8 cellular contexts compared by ENCODE assay signal in the genomic region with DNA sequence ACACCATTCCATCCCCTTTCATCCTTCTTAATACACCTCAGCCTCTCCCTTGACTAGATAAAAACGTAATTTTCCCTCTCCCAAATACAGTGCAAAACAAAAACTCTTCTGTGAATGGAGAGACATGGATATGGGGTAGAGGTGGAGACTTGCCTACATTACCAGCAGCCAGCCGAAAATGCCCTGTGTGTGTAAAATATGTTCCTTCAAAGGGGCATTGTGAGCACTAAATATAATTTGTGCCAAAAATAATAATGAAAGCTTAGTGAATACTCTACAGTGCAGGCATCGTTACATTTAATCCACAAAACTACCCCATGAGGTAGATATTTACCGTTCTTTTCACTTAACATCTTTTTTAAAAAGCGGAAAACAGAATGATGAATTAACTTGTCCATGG. TPM values are rescaled to one million over a fixed set of nuclear protein-coding genes. Genes with fewer than 3 reads are reported as not detected.
DNase-seq lines count a peak whose midpoint lies in the region; ATAC-seq and TF ChIP-seq lines count a peak whose summit lies in the region.

No MANE protein-coding gene starts in this region.

- H3K4me3 Mint-ChIP-seq in CD8-positive, alpha-beta T cell, result peak overlapping the region; percentile 96

- DNase-seq in CD8-positive, alpha-beta T cell, result no peak
- DNase-seq in epithelial cell of prostate (ENCODE audit: low read depth, low spot score), result no peak
- no peak for DNase-seq in left colon
- DNase-seq in NCI-H345 (lab: John Stamatoyannopoulos, UW), result no peak
- DNase-seq in NCI-H187 treated with DMSO at 0.1 percent for 48 hours (lab: John Stamatoyannopoulos, UW), result no peak

- H3K27me3 ChIP-seq in CD8-positive, alpha-beta T cell (ENCODE audit: insufficient read depth, low read length), result no peaks in the 10 kb centered on the region
- H3K27me3 ChIP-seq in OCI-LY3 (ENCODE audit: low read depth, low read length) (peaks cover 7% of the 10 kb centered on the region), parathyroid adenoma (ENCODE audit: control insufficient read depth, insufficient read depth, low read length) (no peaks in the 10 kb centered on the region)

- H3K4me1 ChIP-seq in CD8-positive, alpha-beta T cell (ENCODE audit: insufficient read depth, low read length), result peaks cover 23% of the 10 kb centered on the region
- H3K4me1 ChIP-seq in OCI-LY3 (ENCODE audit: low read length) (peaks cover 24% of the 10 kb centered on the region), parathyroid adenoma (no peaks in the 10 kb centered on the region)

- H3K27ac Mint-ChIP-seq in CD8-positive, alpha-beta T cell, result peak overlapping the region; percentile 97

- no peak for ATAC-seq in CD8-positive, alpha-beta T cell
- ATAC-seq in left colon, result no peak
- ATAC-seq in GM18511 (IDR thresholded peaks at IDR 0.05; ENCODE audit: unreplicated experiment), result no peak

- intact Hi-C loops in CD8-positive, alpha-beta T cell (cut with DNase I, micrococcal nuclease), result loop anchor here (5.0 to 10.0 kb wide), 8 partner anchors 744 to 1959 kb away; a partner anchor contains a TSS
- intact Hi-C loops in left colon (cut with DNase I, micrococcal nuclease), result no loop called here

- H3K9me3 Mint-ChIP-seq in CD8-positive, alpha-beta T cell, result peaks cover 24% of the 10 kb centered on the region

- peaks cover 6% of the 10 kb centered on the region for H3K27me3 Mint-ChIP-seq in CD8-positive, alpha-beta T cell (ENCODE audit: low read depth)

- peaks cover 42% of the 10 kb centered on the region for H3K4me1 Mint-ChIP-seq in CD8-positive, alpha-beta T cell (ENCODE audit: low read depth)

- POLR2A ChIA-PET in CD8-positive, alpha-beta T cell (lab: Charles Lee), result interaction anchor here (1.4 kb wide), 1 partner anchor 160 kb away, joined by 3 read pairs; no protein-coding TSS in a partner anchor

- no peak for TF ChIP-seq CTCF in CD8-positive, alpha-beta T cell (IDR thresholded peaks at IDR 0.05)
- TF ChIP-seq CTCF in OCI-LY3 (IDR thresholded peaks at IDR 0.05; ENCODE audit: low read depth, low read length) (no peak), parathyroid adenoma (IDR thresholded peaks at IDR 0.05) (no peak)

- peak overlapping the region; percentile 97 for H3K4me3 ChIP-seq in CD8-positive, alpha-beta T cell (ENCODE audit: low read depth, low read length)
- H3K4me3 ChIP-seq in OCI-LY3 (ENCODE audit: low read length) (peak overlapping the region; percentile 94), parathyroid adenoma (ENCODE audit: low read depth, low read length) (peak overlapping the region; percentile 52)

- no peaks in the 10 kb centered on the region for H4K20me1 ChIP-seq in OCI-LY3 (ENCODE audit: insufficient read depth, low read length)

- no peaks in the 10 kb centered on the region for H3K36me3 ChIP-seq in CD8-positive, alpha-beta T cell (ENCODE audit: insufficient read depth, low read length)
- peaks cover 30% of the 10 kb centered on the region for H3K36me3 ChIP-seq in OCI-LY3 (replicated peaks; ENCODE audit: low read depth, low read length)
- H3K36me3 ChIP-seq in parathyroid adenoma (ENCODE audit: control insufficient read depth, insufficient read depth, low read length), result no peaks in the 10 kb centered on the region

- CTCF ChIA-PET in CD8-positive, alpha-beta T cell (lab: Charles Lee), result no interaction called here

- H3K9me3 ChIP-seq in CD8-positive, alpha-beta T cell (ENCODE audit: low read length), result no peaks in the 10 kb centered on the region
- H3K9me3 ChIP-seq in OCI-LY3 (ENCODE audit: insufficient read depth, low read length) (peaks cover 29% of the 10 kb centered on the region), parathyroid adenoma (ENCODE audit: control insufficient read depth, low read length) (no peaks in the 10 kb centered on the region)

- H3K36me3 Mint-ChIP-seq in CD8-positive, alpha-beta T cell, result peaks cover 29% of the 10 kb centered on the region

- peaks cover 37% of the 10 kb centered on the region for H3K79me2 ChIP-seq in OCI-LY3 (ENCODE audit: low read length)
- H3K79me2 ChIP-seq in parathyroid adenoma, result peaks cover 3% of the 10 kb centered on the region

- H3K4me2 ChIP-seq in OCI-LY3 (ENCODE audit: low read length), result peak overlapping the region; percentile 99
- H3K4me2 ChIP-seq in parathyroid adenoma (ENCODE audit: low read length), result no peak overlapping the region

- H2AFZ ChIP-seq in OCI-LY3 (ENCODE audit: low read depth, low read length), result peak overlapping the region; percentile 99
- peak overlapping the region; percentile 97 for H2AFZ ChIP-seq in parathyroid adenoma

- H3K9ac ChIP-seq in OCI-LY3 (ENCODE audit: low read length), result peak overlapping the region; percentile 89
- H3K9ac ChIP-seq in parathyroid adenoma, result no peak overlapping the region

- no peak overlapping the region for H3K27ac ChIP-seq in CD8-positive, alpha-beta T cell (ENCODE audit: low read depth, low read length)
- H3K27ac ChIP-seq in OCI-LY3 (ENCODE audit: low read length) (no peak overlapping the region), epithelial cell of prostate (peak overlapping the region; percentile 93), parathyroid adenoma (no peak overlapping the region)

RNA-seq across cellular contexts. Expression of a gene that starts 1.0 kb away (rescaled TPM):
- total RNA-seq in CD8-positive, alpha-beta T cell, result 10 to 100 TPM; 25.7 to 29.5 TPM
- 10 to 100 TPM; 45.7 to 49.4 TPM for total RNA-seq in left colon

RNA-seq across cellular contexts. Expression of a gene that starts 43.3 kb away (rescaled TPM):
- not detected for total RNA-seq in CD8-positive, alpha-beta T cell
- under 1 TPM in 1 of 2 donors, not detected in 1; 0.50 TPM for total RNA-seq in left colon

Comparison
In these comparisons a context has a peak if more than half of its experiments do, and no peak if none do; other contexts are left out.
1. intact Hi-C loops: an anchor here in CD8-positive, alpha-beta T cell (5.0 to 10.0 kb wide); none called in left colon.